Comparison of ENCODE assay signal across 19 cellular contexts in genomic region chr7:55776196-55776595, GRCh38.
DNase-seq lines count a peak whose midpoint lies in the region; ATAC-seq and TF ChIP-seq lines count a peak whose summit lies in the region.
"Had no signal": no experiment of that assay in that cellular context is flagged by ENCODE, and none has a peak within 500 bp of the region (broad histone marks: within the 10 kb centered on the region; RNA-seq: fewer than 3 reads in every experiment).

No MANE protein-coding gene starts in this region.

- DNase-seq in activated CD8-positive, alpha-beta memory T cell treated with anti-CD3 and anti-CD28 coated beads for 24 hours: peak; percentile 15
- no peak for DNase-seq in activated CD8-positive, alpha-beta memory T cell treated with anti-CD3 and anti-CD28 coated beads, Interleukin-2, amount 50 U/mL, for 48 hours
- no peak for DNase-seq in RWPE1 (ENCODE audit: low spot score)
- no peak for DNase-seq in neural progenitor cell (ENCODE audit: low spot score)
- DNase-seq in trophoblast cell: no peak
- no peak for DNase-seq in HK-2 (ENCODE audit: unreplicated experiment)
- DNase-seq: AML-193; Caco-2; Calu3; CD4-positive, alpha-beta T cell; CD8-positive, alpha-beta T cell; DMS79 treated with DMSO at 0.1 percent for 48 hours; GF-D8 had no signal

- WGBS in trophoblast cell (ENCODE audit: extremely low coverage, insufficient coverage, insufficient read length): no CpG with 5 or more reads among the region's 8 CpGs

- no peak overlapping the region for H4K12ac ChIP-seq in trophoblast cell (ENCODE audit: low read depth, low read length)

- no peak overlapping the region for H2AK5ac ChIP-seq in trophoblast cell (ENCODE audit: low read length)

- H2BK5ac ChIP-seq in trophoblast cell (ENCODE audit: low read depth, low read length, poor library complexity): no peak overlapping the region

- H3K4me1 ChIP-seq in neural progenitor cell: no peaks in the 10 kb centered on the region
- H3K4me1 ChIP-seq in trophoblast cell (ENCODE audit: control insufficient read depth in 1 of 2, insufficient read depth in 2 of 2, low read length in 2 of 2): no peaks in the 10 kb centered on the region
- H3K4me1 ChIP-seq: A549; BLaER1 treated with 17β-estradiol and CSF1 and Interleukin-3, amounts not matched to agents 10 nM and 100 nM; Caco-2 had no signal

- no peak overlapping the region for H3K27ac Mint-ChIP-seq in neural progenitor cell
- H3K27ac Mint-ChIP-seq: B cell; CD4-positive, alpha-beta T cell; CD8-positive, alpha-beta T cell had no signal

- no peaks in the 10 kb centered on the region for H3K4me1 Mint-ChIP-seq in neural progenitor cell
- H3K4me1 Mint-ChIP-seq: B cell had no signal

- H3K9me3 Mint-ChIP-seq in neural progenitor cell: peaks cover 23% of the 10 kb centered on the region
- H3K9me3 Mint-ChIP-seq: CD4-positive, alpha-beta T cell; CD8-positive, alpha-beta T cell had no signal

- no peak for ATAC-seq in GM19397 (IDR thresholded peaks at IDR 0.05; ENCODE audit: unreplicated experiment)
- no peak for ATAC-seq in GM18502 (IDR thresholded peaks at IDR 0.05; ENCODE audit: poor library complexity, unreplicated experiment)
- ATAC-seq: A549; CD8-positive, alpha-beta T cell had no signal

- H3K9me3 ChIP-seq in neural progenitor cell (ENCODE audit: low read depth) (no peaks in the 10 kb centered on the region), trophoblast cell (ENCODE audit: insufficient read depth, low read depth, low read length) (no peaks in the 10 kb centered on the region)
- H3K9me3 ChIP-seq: A549; BLaER1 treated with 17β-estradiol and CSF1 and Interleukin-3, amounts not matched to agents 10 nM and 100 nM; Caco-2 had no signal

- no peaks in the 10 kb centered on the region for H3K36me3 ChIP-seq in neural progenitor cell
- peaks cover 2% of the 10 kb centered on the region in 2 experiments for H3K36me3 ChIP-seq in trophoblast cell (ENCODE audit: control insufficient read depth in 1 of 2, insufficient read depth in 2 of 2, low read length in 2 of 2)
- H3K36me3 ChIP-seq: BLaER1 treated with 17β-estradiol and CSF1 and Interleukin-3, amounts not matched to agents 10 nM and 100 nM had no signal

- H3K9ac ChIP-seq in neural progenitor cell (no peak overlapping the region), trophoblast cell (ENCODE audit: low read length) (no peak overlapping the region)
- H3K9ac ChIP-seq: BLaER1 treated with 17β-estradiol and CSF1 and Interleukin-3, amounts not matched to agents 10 nM and 100 nM had no signal

- H3K27ac ChIP-seq in RWPE1 (peak overlapping the region; percentile 16; the same call in 1 of the 2 replicates), neural progenitor cell (no peak overlapping the region), trophoblast cell (ENCODE audit: low read depth, low read length) (no peak overlapping the region)
- H3K27ac ChIP-seq: A549; BLaER1 treated with 17β-estradiol and CSF1 and Interleukin-3, amounts not matched to agents 10 nM and 100 nM; C4-2B had no signal

- H3K27me3 ChIP-seq in neural progenitor cell (no peaks in the 10 kb centered on the region), trophoblast cell (ENCODE audit: insufficient read depth, low read length) (no peaks in the 10 kb centered on the region)
- H3K27me3 ChIP-seq: BLaER1 treated with 17β-estradiol and CSF1 and Interleukin-3, amounts not matched to agents 10 nM and 100 nM had no signal

- H3K36me3 Mint-ChIP-seq in neural progenitor cell: peaks cover 2% of the 10 kb centered on the region

- TF ChIP-seq CTCF in RWPE1 (conservative IDR thresholded peaks at IDR 0.05; ENCODE audit: low read depth) (no peak), neural progenitor cell (IDR thresholded peaks at IDR 0.05) (no peak)

- no peaks in the 10 kb centered on the region for H3K79me1 ChIP-seq in trophoblast cell (ENCODE audit: low read length)

- peaks cover 10% of the 10 kb centered on the region for H3K27me3 Mint-ChIP-seq in neural progenitor cell (ENCODE audit: insufficient read depth, low read depth)
- H3K27me3 Mint-ChIP-seq: B cell; CD4-positive, alpha-beta T cell had no signal

- H3K79me2 ChIP-seq in neural progenitor cell (ENCODE audit: low read depth) (no peaks in the 10 kb centered on the region), trophoblast cell (ENCODE audit: control insufficient read depth, insufficient read depth, low read length, poor library complexity) (no peaks in the 10 kb centered on the region)

- H3K4me2 ChIP-seq in neural progenitor cell (no peak overlapping the region), trophoblast cell (ENCODE audit: low read length) (no peak overlapping the region)
- H3K4me2 ChIP-seq: A549; BLaER1 treated with 17β-estradiol and CSF1 and Interleukin-3, amounts not matched to agents 10 nM and 100 nM had no signal

- H3K23ac ChIP-seq in trophoblast cell (ENCODE audit: low read length): no peak overlapping the region

- H3K14ac ChIP-seq in trophoblast cell (ENCODE audit: low read length): no peak overlapping the region

- H2BK12ac ChIP-seq in trophoblast cell (ENCODE audit: low read length): no peak overlapping the region

- H3F3A ChIP-seq in neural progenitor cell (ENCODE audit: low read depth): no peaks in the 10 kb centered on the region

- peak overlapping the region; percentile 54 for H3K4me3 Mint-ChIP-seq in neural progenitor cell
- H3K4me3 Mint-ChIP-seq: B cell; CD4-positive, alpha-beta T cell; CD8-positive, alpha-beta T cell had no signal

- no peak overlapping the region for H2BK120ac ChIP-seq in trophoblast cell (ENCODE audit: insufficient read depth, low read length, poor library complexity)

- no peak overlapping the region for H2AFZ ChIP-seq in neural progenitor cell (replicated peaks)
- H2AFZ ChIP-seq in trophoblast cell (ENCODE audit: insufficient read depth, low read length, poor library complexity): no peak overlapping the region

- H3K4ac ChIP-seq in trophoblast cell (ENCODE audit: low read depth, low read length): no peak overlapping the region

- H3K4me3 ChIP-seq in neural progenitor cell: no peak overlapping the region
- peak overlapping the region; percentile 53 for H3K4me3 ChIP-seq in trophoblast cell (ENCODE audit: low read depth, low read length)
- H3K4me3 ChIP-seq: A549; BLaER1 treated with 17β-estradiol and CSF1 and Interleukin-3, amounts not matched to agents 10 nM and 100 nM had no signal

- no peak overlapping the region for H4K91ac ChIP-seq in trophoblast cell (ENCODE audit: low read depth, low read length)

- no peaks in the 10 kb centered on the region for H4K20me1 ChIP-seq in neural progenitor cell (ENCODE audit: low read depth)
- H4K20me1 ChIP-seq: BLaER1 treated with 17β-estradiol and CSF1 and Interleukin-3, amounts not matched to agents 10 nM and 100 nM had no signal

- POLR2A ChIA-PET in RWPE1 (lab: Yijun Ruan, JAX; ENCODE audit: low non-redundant PET): no interaction called here

- no peak overlapping the region for H3K18ac ChIP-seq in trophoblast cell (ENCODE audit: low read length)

- CTCF ChIA-PET in RWPE1 (lab: Yijun Ruan, JAX): no interaction called here

- no peak overlapping the region for H4K8ac ChIP-seq in trophoblast cell (ENCODE audit: low read depth, low read length)
